8 cellular contexts compared by ENCODE assay signal in genomic region chr10:31706921-31707571, GRCh38.
A peak's percentile ranks its signal among the peaks of the same experiment; 100 is the strongest.
DNase-seq lines count a peak whose midpoint lies in the region; ATAC-seq and TF ChIP-seq lines count a peak whose summit lies in the region.

No MANE protein-coding gene starts in this region.

- CTCF ChIA-PET in CD8-positive, alpha-beta memory T cell (lab: Charles Lee): no interaction called here

- H3K4me3 ChIP-seq in skeletal muscle tissue (ENCODE audit: low read length in 3 of 3): peak overlapping the region; percentile 11 to 58 (median 11)
- no peak overlapping the region for H3K4me3 ChIP-seq in CD8-positive, alpha-beta memory T cell (ENCODE audit: low read length)

- H3K27me3 Mint-ChIP-seq in glutamatergic neuron (ENCODE audit: unreplicated experiment): no peaks in the 10 kb centered on the region
- peaks cover 0 to 8% of the 10 kb centered on the region in 2 donors for H3K27me3 Mint-ChIP-seq in CD8-positive, alpha-beta memory T cell

- H3K9me3 Mint-ChIP-seq in glutamatergic neuron (ENCODE audit: unreplicated experiment): peaks cover 23% of the 10 kb centered on the region
- H3K9me3 Mint-ChIP-seq in CD8-positive, alpha-beta memory T cell: peaks cover 8 to 23% (median 17%) of the 10 kb centered on the region in 5 donors

- ATAC-seq in GM18870 (IDR thresholded peaks at IDR 0.05; ENCODE audit: unreplicated experiment) (peak; percentile 25), HG02852 (IDR thresholded peaks at IDR 0.05; ENCODE audit: unreplicated experiment) (peak; percentile 38)

- H3K27ac ChIP-seq in skeletal muscle tissue (ENCODE audit: low read depth, low read length): peak overlapping the region; percentile 93
- H3K27ac ChIP-seq in CD8-positive, alpha-beta memory T cell (ENCODE audit: low read depth, low read length): no peak overlapping the region

- POLR2A ChIA-PET in CD8-positive, alpha-beta memory T cell (lab: Charles Lee): no interaction called here

- peaks cover 0 to 6% (median 0%) of the 10 kb centered on the region in 3 donors for H3K9me3 ChIP-seq in skeletal muscle tissue (ENCODE audit: control insufficient read depth in 3 of 3, low read length in 3 of 3)
- no peaks in the 10 kb centered on the region for H3K9me3 ChIP-seq in CD8-positive, alpha-beta memory T cell (ENCODE audit: low read length)

- H3K4me3 Mint-ChIP-seq in glutamatergic neuron (ENCODE audit: unreplicated experiment): peak overlapping the region; percentile 64
- H3K4me3 Mint-ChIP-seq in CD8-positive, alpha-beta memory T cell: peak overlapping the region in 2 of 7 donors; percentile 45 to 54

- no peak for TF ChIP-seq CTCF in glutamatergic neuron (IDR thresholded peaks at IDR 0.05; ENCODE audit: partially characterized antibody, unreplicated experiment)

- peak overlapping the region in 2 of 3 donors; percentile 33 to 68 for H3K9ac ChIP-seq in skeletal muscle tissue (ENCODE audit: low read depth in 1 of 3, low read length in 3 of 3)

- H3K36me3 Mint-ChIP-seq in glutamatergic neuron (ENCODE audit: unreplicated experiment): peaks cover 34% of the 10 kb centered on the region
- peaks cover 0 to 13% (median 2%) of the 10 kb centered on the region in 3 donors for H3K36me3 Mint-ChIP-seq in CD8-positive, alpha-beta memory T cell

- no peaks in the 10 kb centered on the region for H3K36me3 ChIP-seq in skeletal muscle tissue (ENCODE audit: control insufficient read depth in 3 of 3, insufficient read depth in 3 of 3, low read length in 3 of 3)
- H3K36me3 ChIP-seq in CD8-positive, alpha-beta memory T cell (ENCODE audit: insufficient read depth, low read length): no peaks in the 10 kb centered on the region

- peak overlapping the region; percentile 97 for H3K27ac Mint-ChIP-seq in glutamatergic neuron (ENCODE audit: unreplicated experiment)
- no peak overlapping the region for H3K27ac Mint-ChIP-seq in CD8-positive, alpha-beta memory T cell

- H3K4me1 Mint-ChIP-seq in glutamatergic neuron (ENCODE audit: low read depth, unreplicated experiment): peaks cover 36% of the 10 kb centered on the region
- H3K4me1 Mint-ChIP-seq in CD8-positive, alpha-beta memory T cell: peaks cover 12% of the 10 kb centered on the region in 3 donors

- DNase-seq in SIG-M5 (lab: John Stamatoyannopoulos, UW) (peak; percentile 39), glutamatergic neuron (no peak), dedifferentiated amniotic fluid mesenchymal stem cell (ENCODE audit: extremely low spot score) (no peak), pons (ENCODE audit: low spot score) (no peak)
- no peak for DNase-seq in CD8-positive, alpha-beta memory T cell

- peaks cover 41 to 42% (median 42%) of the 10 kb centered on the region in 3 donors for H3K4me1 ChIP-seq in skeletal muscle tissue (ENCODE audit: control insufficient read depth in 3 of 3, insufficient read depth in 3 of 3, low read length in 3 of 3)
- H3K4me1 ChIP-seq in CD8-positive, alpha-beta memory T cell (ENCODE audit: insufficient read depth, low read length): peaks cover 12% of the 10 kb centered on the region

- H3K27me3 ChIP-seq in skeletal muscle tissue (ENCODE audit: control insufficient read depth in 3 of 3, insufficient read depth in 3 of 3, low read length in 3 of 3): no peaks in the 10 kb centered on the region
- no peaks in the 10 kb centered on the region for H3K27me3 ChIP-seq in CD8-positive, alpha-beta memory T cell (ENCODE audit: insufficient read depth, low read length, poor library complexity, severe bottlenecking)
